Comparison of ENCODE assay signal across 1 cellular context in genomic region chr17:48107137-48108055, GRCh38.
TF ChIP-seq lines count a peak whose summit lies in the region.

Gene SNX11 (plus strand): TSS chr17:48107766. CDS start chr17:48112044, 4,278 bp downstream.

TF ChIP-seq in WTC11, 78 proteins besides CTCF, POLR2A, EP300 and RAD21 (continued from another document and continues in another):
- TF ChIP-seq FOXP4 (CRISPR knock-in tag; IDR thresholded peaks at IDR 0.05) = no peak
- peak; percentile 46; the same call in 1 of the 2 replicates for TF ChIP-seq HMGXB4 (CRISPR knock-in tag; IDR thresholded peaks at IDR 0.05)
- TF ChIP-seq ZNF512 (CRISPR knock-in tag; IDR thresholded peaks at IDR 0.05; ENCODE audit: borderline replicate concordance) = no peak
- TF ChIP-seq TEAD4 (CRISPR knock-in tag; IDR thresholded peaks at IDR 0.05) = no peak
- TF ChIP-seq SP1 (CRISPR knock-in tag; conservative IDR thresholded peaks at IDR 0.05) = peak; percentile 92
- no peak for TF ChIP-seq JAZF1 (CRISPR knock-in tag; IDR thresholded peaks at IDR 0.05)
- no peak for TF ChIP-seq ATF3 (CRISPR knock-in tag; conservative IDR thresholded peaks at IDR 0.05)
- peak; percentile 94 for TF ChIP-seq NFYB (CRISPR knock-in tag; conservative IDR thresholded peaks at IDR 0.05; ENCODE audit: low read depth)
- TF ChIP-seq ZNF671 (CRISPR knock-in tag; IDR thresholded peaks at IDR 0.05) = no peak
- no peak for TF ChIP-seq CREM (CRISPR knock-in tag; IDR thresholded peaks at IDR 0.05)
- no peak for TF ChIP-seq NR1H2 (CRISPR knock-in tag; IDR thresholded peaks at IDR 0.05)
- TF ChIP-seq KAT7 (CRISPR knock-in tag; IDR thresholded peaks at IDR 0.05; ENCODE audit: borderline replicate concordance) = no peak
- TF ChIP-seq ZNF416 (CRISPR knock-in tag; IDR thresholded peaks at IDR 0.05) = no peak
- no peak for TF ChIP-seq TP53 (CRISPR knock-in tag; IDR thresholded peaks at IDR 0.05)
- TF ChIP-seq GABPB1 (CRISPR knock-in tag; IDR thresholded peaks at IDR 0.05) = peak; percentile 79
- TF ChIP-seq SOX15 (CRISPR knock-in tag; IDR thresholded peaks at IDR 0.05) = no peak
- TF ChIP-seq RORB (CRISPR knock-in tag; IDR thresholded peaks at IDR 0.05) = no peak
- no peak for TF ChIP-seq SMAD3 (CRISPR knock-in tag; IDR thresholded peaks at IDR 0.05; ENCODE audit: borderline replicate concordance)
- TF ChIP-seq IRF1 (CRISPR knock-in tag; IDR thresholded peaks at IDR 0.05) = no peak
- TF ChIP-seq ELF4 (CRISPR knock-in tag; IDR thresholded peaks at IDR 0.05; ENCODE audit: low read depth) = no peak
- no peak for TF ChIP-seq ZMAT4 (CRISPR knock-in tag; IDR thresholded peaks at IDR 0.05)
- no peak for TF ChIP-seq ZNF121 (CRISPR knock-in tag; IDR thresholded peaks at IDR 0.05)
- no peak for TF ChIP-seq ATF6 (CRISPR knock-in tag; IDR thresholded peaks at IDR 0.05)
- no peak for TF ChIP-seq ZNF532 (CRISPR knock-in tag; IDR thresholded peaks at IDR 0.05; ENCODE audit: borderline replicate concordance)
- no peak for TF ChIP-seq USF1 (CRISPR knock-in tag; IDR thresholded peaks at IDR 0.05)
- TF ChIP-seq ZNF281 (CRISPR knock-in tag; IDR thresholded peaks at IDR 0.05) = no peak
- TF ChIP-seq GTF2I (CRISPR knock-in tag; conservative IDR thresholded peaks at IDR 0.05) = no peak
- TF ChIP-seq USF2 (CRISPR knock-in tag; IDR thresholded peaks at IDR 0.05) = no peak
- peak; percentile 35; the same call in 1 of the 2 replicates for TF ChIP-seq ZBTB43 (CRISPR knock-in tag; IDR thresholded peaks at IDR 0.05)
- TF ChIP-seq TCF7 (CRISPR knock-in tag; IDR thresholded peaks at IDR 0.05; ENCODE audit: low read depth) = no peak
- no peak for TF ChIP-seq SMAD4 (CRISPR knock-in tag; IDR thresholded peaks at IDR 0.05)
